13 cellular contexts compared by ENCODE assay signal in the genomic region with DNA sequence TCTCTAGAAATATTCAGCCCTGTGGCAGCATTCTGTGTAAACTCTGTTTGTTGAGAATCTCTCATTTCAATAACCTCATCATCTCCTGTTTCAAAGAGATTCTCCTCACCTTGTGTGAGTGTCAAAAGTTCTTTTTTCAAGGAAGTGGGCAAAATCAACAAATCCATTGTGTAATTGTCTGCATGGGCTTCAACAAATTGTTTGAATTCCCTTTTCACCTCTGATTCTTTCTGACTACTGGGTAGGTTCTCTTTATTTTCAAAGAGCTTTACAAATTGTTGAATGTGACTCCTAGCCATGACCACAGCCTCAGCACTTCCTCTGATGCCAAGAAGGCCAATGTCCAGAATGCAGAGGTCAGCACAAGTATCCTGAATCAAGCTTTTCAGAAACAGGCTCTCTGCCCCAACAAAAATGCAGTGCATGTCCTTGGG. TPM values are rescaled to one million over a fixed set of nuclear protein-coding genes. Genes with fewer than 3 reads are reported as not detected.
DNase-seq lines count a peak whose midpoint lies in the region; ATAC-seq, FAIRE-seq and TF ChIP-seq lines count a peak whose summit lies in the region.
"Had no signal": no experiment of that assay in that cellular context is flagged by ENCODE, and none has a peak within 500 bp of the region (broad histone marks: within the 10 kb centered on the region; RNA-seq: fewer than 3 reads in every experiment).

No MANE protein-coding gene starts in this region.

- H3K4me3 ChIP-seq in kidney (ENCODE audit: low read length in 2 of 2), result no peak overlapping the region
- H3K4me3 ChIP-seq in effector memory CD4-positive, alpha-beta T cell (ENCODE audit: insufficient read depth, low read depth, low read length, poor library complexity, severe bottlenecking), result no peak overlapping the region

- no peak for TF ChIP-seq CTCF in kidney (IDR thresholded peaks at IDR 0.05; ENCODE audit: borderline replicate concordance, extremely low read depth, insufficient read depth)

- no peaks in the 10 kb centered on the region for H3K27me3 ChIP-seq in effector memory CD4-positive, alpha-beta T cell (replicated peaks; ENCODE audit: control insufficient read depth, insufficient read depth, low read length, poor library complexity, severe bottlenecking)

- peak; percentile 77 for ATAC-seq in sciatic nerve
- ATAC-seq: stimulated activated naive B cell treated with anti-CD40 and anti-IgM and Interleukin-4, amounts not matched to agents 10 μg/mL and 1 μg/mL and 100 μg/mL, for 72 hours had no signal

- no peak for FAIRE-seq in kidney (lab: Jason Lieb, UNC)

- peaks cover 11% of the 10 kb centered on the region for H3K36me3 Mint-ChIP-seq in activated naive CD8-positive, alpha-beta T cell

- no peak overlapping the region for H3K9ac ChIP-seq in kidney (ENCODE audit: low read length in 2 of 2)

- no peaks in the 10 kb centered on the region for H3K9me3 Mint-ChIP-seq in activated naive CD8-positive, alpha-beta T cell (ENCODE audit: low read depth)
- H3K9me3 Mint-ChIP-seq: stimulated activated naive B cell treated with anti-CD40 and anti-IgM and Interleukin-4, amounts not matched to agents 10 μg/mL and 1 μg/mL and 100 μg/mL, for 72 hours had no signal

- H3K27me3 Mint-ChIP-seq in activated naive CD8-positive, alpha-beta T cell, result no peaks in the 10 kb centered on the region
- H3K27me3 Mint-ChIP-seq: stimulated activated naive B cell treated with anti-CD40 and anti-IgM and Interleukin-4, amounts not matched to agents 10 μg/mL and 1 μg/mL and 100 μg/mL, for 72 hours had no signal

- peaks cover 4 to 5% of the 10 kb centered on the region in 2 donors for H3K4me1 ChIP-seq in kidney (ENCODE audit: control insufficient read depth in 1 of 2, insufficient read depth in 1 of 2, low read depth in 1 of 2, low read length in 2 of 2)
- peaks cover 7% of the 10 kb centered on the region for H3K4me1 ChIP-seq in effector memory CD4-positive, alpha-beta T cell (ENCODE audit: control insufficient read depth, insufficient read depth, low read length, poor library complexity, severe bottlenecking)

- peak overlapping the region; percentile 28 for H3K27ac Mint-ChIP-seq in activated naive CD8-positive, alpha-beta T cell
- H3K27ac Mint-ChIP-seq: mesothelial cell of epicardium; stimulated activated naive B cell treated with anti-CD40 and anti-IgM and Interleukin-4, amounts not matched to agents 10 μg/mL and 1 μg/mL and 100 μg/mL, for 72 hours had no signal

- intact Hi-C loops in kidney (cut with DNase I) (no loop called here), sciatic nerve (cut with DNase I) (no loop called here)

- H3K27ac ChIP-seq in kidney (ENCODE audit: low read depth in 2 of 2, low read length in 2 of 2), result peak overlapping the region; percentile 19 to 32
- no peak overlapping the region for H3K27ac ChIP-seq in effector memory CD4-positive, alpha-beta T cell (ENCODE audit: insufficient read depth, low read length, poor library complexity, severe bottlenecking)

- DNase-seq in NOMO-1 treated with DMSO at 0.1 percent for 48 hours (lab: John Stamatoyannopoulos, UW; ENCODE audit: unreplicated experiment), result peak; percentile 25
- DNase-seq in NOMO-1 treated with dmso at 0.1 percent for 144 hours (lab: John Stamatoyannopoulos, UW; ENCODE audit: unreplicated experiment), result no peak
- DNase-seq in kidney, result no peak
- no peak for DNase-seq in sciatic nerve (ENCODE audit: low spot score)
- no peak for DNase-seq in NCI-H82 (lab: John Stamatoyannopoulos, UW)
- DNase-seq in cerebellar cortex (ENCODE audit: low spot score), result no peak
- DNase-seq in effector memory CD4-positive, alpha-beta T cell, result no peak
- DNase-seq: DMS79 treated with DMSO at 0.1 percent for 48 hours; KBM-7; SIG-M5; stimulated activated naive B cell treated with anti-CD40 and anti-IgM and Interleukin-4, amounts not matched to agents 10 μg/mL and 1 μg/mL and 100 μg/mL, for 72 hours had no signal

- H3K4me3 Mint-ChIP-seq in activated naive CD8-positive, alpha-beta T cell, result no peak overlapping the region
- H3K4me3 Mint-ChIP-seq: mesothelial cell of epicardium; stimulated activated naive B cell treated with anti-CD40 and anti-IgM and Interleukin-4, amounts not matched to agents 10 μg/mL and 1 μg/mL and 100 μg/mL, for 72 hours had no signal

- peaks cover 90% of the 10 kb centered on the region for H3K4me1 Mint-ChIP-seq in activated naive CD8-positive, alpha-beta T cell (ENCODE audit: low read depth)

- peaks cover 0 to 4% of the 10 kb centered on the region in 2 donors for H3K36me3 ChIP-seq in kidney (ENCODE audit: control insufficient read depth in 1 of 2, insufficient read depth in 2 of 2, low read length in 2 of 2)
- H3K36me3 ChIP-seq in effector memory CD4-positive, alpha-beta T cell (ENCODE audit: control insufficient read depth, insufficient read depth, low read length), result peaks cover 3% of the 10 kb centered on the region

- H3K9me3 ChIP-seq in kidney (ENCODE audit: control insufficient read depth in 1 of 2, low read length in 2 of 2), result no peaks in the 10 kb centered on the region
- H3K9me3 ChIP-seq in effector memory CD4-positive, alpha-beta T cell (ENCODE audit: control insufficient read depth, low read length), result no peaks in the 10 kb centered on the region

RNA-seq across cellular contexts. Expression of gene N4BP1, which starts 48.0 kb away (rescaled TPM):
- total RNA-seq in kidney, result 26.2 TPM
- 9.7 TPM for polyA plus RNA-seq in kidney (ENCODE audit: insufficient read depth, low read depth, low replicate concordance)
- total RNA-seq in sciatic nerve, result 48.5 TPM
